9 cellular contexts compared by ENCODE assay signal in the genomic region with DNA sequence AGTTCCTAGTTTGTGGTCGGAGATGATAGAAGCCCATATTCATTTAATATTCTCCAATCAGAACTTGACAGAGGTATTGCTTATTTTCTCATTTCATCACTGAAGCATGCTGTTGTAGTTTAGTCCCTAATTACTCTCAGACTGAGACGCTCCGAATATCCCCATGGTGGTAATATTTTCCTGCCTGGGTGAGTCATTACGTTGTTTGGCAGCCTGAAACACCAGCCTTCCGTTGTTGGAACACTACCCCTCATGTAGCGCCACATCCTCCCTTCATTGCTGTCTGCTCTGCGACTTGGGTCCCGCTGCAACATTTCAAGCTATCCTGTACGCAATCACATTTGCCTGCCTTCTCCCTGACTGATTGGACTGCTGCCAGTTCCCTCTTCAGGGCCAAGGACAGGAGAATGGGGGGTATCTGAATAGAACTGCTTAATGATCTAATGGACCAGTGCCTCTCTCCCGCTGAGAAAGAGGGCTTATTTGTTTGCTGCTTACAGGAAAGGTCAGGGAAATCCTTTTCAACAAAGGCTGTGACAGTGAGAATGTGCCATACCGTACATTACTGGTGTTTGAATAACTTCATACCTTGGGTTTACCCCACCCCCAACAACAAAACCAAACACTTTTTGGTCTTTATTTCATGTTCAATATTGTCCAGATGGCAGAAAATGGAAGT.
DNase-seq lines count a peak whose midpoint lies in the region; ATAC-seq and TF ChIP-seq lines count a peak whose summit lies in the region.
"Had no signal": no experiment of that assay in that cellular context is flagged by ENCODE, and none has a peak within 500 bp of the region (broad histone marks: within the 10 kb centered on the region; RNA-seq: fewer than 3 reads in every experiment).

No MANE protein-coding gene starts in this region.

- H3K9ac ChIP-seq in PC-3 (ENCODE audit: low read length) = no peak overlapping the region

- POLR2A ChIA-PET in HEK293 (lab: Yijun Ruan, JAX) = no interaction called here
- POLR2A ChIA-PET in PC-3 (lab: Charles Lee; ENCODE audit: unreplicated experiment) = no interaction called here

- WGBS in sigmoid colon, 2 donors = 89 to 92% methylated on average over 11 of the region's 11 CpGs

- no peaks in the 10 kb centered on the region for H3K9me2 ChIP-seq in PC-3 (replicated peaks; ENCODE audit: low read length)

- no peaks in the 10 kb centered on the region for H3F3A ChIP-seq in PC-3 (ENCODE audit: low read length, unreplicated experiment)

- no peak overlapping the region for H3K4me2 ChIP-seq in PC-3 (ENCODE audit: low read length)

- H3K27ac ChIP-seq in HEK293 (ENCODE audit: extremely low read depth, low read depth, low read length) (peak overlapping the region; percentile 9; the same call in 1 of the 2 replicates), PC-3 (ENCODE audit: low read length) (no peak overlapping the region), sigmoid colon (no peak overlapping the region)

- intact Hi-C loops in PC-3 (cut with micrococcal nuclease) (no loop called here), sigmoid colon (cut with DNase I) (no loop called here)

- H3K9me3 ChIP-seq in HEK293 (ENCODE audit: control insufficient read depth, insufficient read depth, low read depth, low read length) = no peaks in the 10 kb centered on the region
- no peaks in the 10 kb centered on the region for H3K9me3 ChIP-seq in PC-3 (ENCODE audit: low read length)
- H3K9me3 ChIP-seq in sigmoid colon = no peaks in the 10 kb centered on the region

- H4K20me1 ChIP-seq in PC-3 (ENCODE audit: low read length) = no peaks in the 10 kb centered on the region

- no TSS peak for BruUV-seq in PC-3 (replicated peaks; lab: Mats Ljungman, UMichigan)

- TF ChIP-seq EP300 in sigmoid colon (IDR thresholded peaks at IDR 0.05) = no peak

- H2AFZ ChIP-seq in PC-3 (ENCODE audit: low read length) = no peak overlapping the region

- H3K4me1 ChIP-seq in HEK293 (ENCODE audit: control insufficient read depth, insufficient read depth, low read length) (peaks cover 13% of the 10 kb centered on the region; the same call in 1 of the 2 replicates), PC-3 (ENCODE audit: insufficient read depth, low read length) (no peaks in the 10 kb centered on the region), sigmoid colon (no peaks in the 10 kb centered on the region)

- TF ChIP-seq POLR2A in sigmoid colon (IDR thresholded peaks at IDR 0.05) = no peak

- H3K4me3 ChIP-seq in HEK293 (ENCODE audit: low read depth, low read length) (no peak overlapping the region), PC-3 (ENCODE audit: low read length) (no peak overlapping the region), fibroblast of the aortic adventitia (ENCODE audit: low read depth, low read length) (no peak overlapping the region), sigmoid colon (peak overlapping the region in 1 of 4 donors; percentile 6)
- H3K4me3 ChIP-seq: GM12878 had no signal

- H3K27me3 ChIP-seq in PC-3 (ENCODE audit: low read length) (0 out of 2 replicates have a peak, but pooled peaks cover 7% of the 10 kb centered on the region), sigmoid colon (no peaks in the 10 kb centered on the region)

- CTCF ChIA-PET in HEK293 (lab: Yijun Ruan, JAX) = interaction anchor here (0.6 kb wide), 1 partner anchor 23 kb away, joined by 3 read pairs; no protein-coding TSS in a partner anchor
- CTCF ChIA-PET in PC-3 (lab: Charles Lee) = no interaction called here

- no peak for TF ChIP-seq CTCF in HEK293 (tag by site-specific recombination; IDR thresholded peaks at IDR 0.05)
- TF ChIP-seq CTCF in PC-3 (conservative IDR thresholded peaks at IDR 0.05; ENCODE audit: low read depth, low read length) = no peak
- TF ChIP-seq CTCF in fibroblast of the aortic adventitia (IDR thresholded peaks at IDR 0.05; ENCODE audit: insufficient read depth, low read length) = no peak
- no peak for TF ChIP-seq CTCF in sigmoid colon (IDR thresholded peaks at IDR 0.05)

- H3K79me2 ChIP-seq in PC-3 (ENCODE audit: low read length) = no peaks in the 10 kb centered on the region

- H3K36me3 ChIP-seq in HEK293 (ENCODE audit: control insufficient read depth in 2 of 2, insufficient read depth in 1 of 2, low read length in 2 of 2) = no peaks in the 10 kb centered on the region
- no peaks in the 10 kb centered on the region for H3K36me3 ChIP-seq in PC-3 (ENCODE audit: low read depth, low read length)
- no peaks in the 10 kb centered on the region for H3K36me3 ChIP-seq in sigmoid colon

- DNase-seq in PC-3 = peak; percentile 16
- DNase-seq in fibroblast of the aortic adventitia (ENCODE audit: low read depth) = peak; percentile 53
- DNase-seq in sigmoid colon = peak; percentile 66
- no peak for DNase-seq in UCSD-AML1 (lab: John Stamatoyannopoulos, UW; ENCODE audit: unreplicated experiment)

- ATAC-seq in PC-3 = no peak
- no peak for ATAC-seq in GM18517 (IDR thresholded peaks at IDR 0.05; ENCODE audit: unreplicated experiment)
- no peak for ATAC-seq in GM21360 (IDR thresholded peaks at IDR 0.05; ENCODE audit: unreplicated experiment)
- no peak for ATAC-seq in HG02798 (IDR thresholded peaks at IDR 0.05; ENCODE audit: poor library complexity, unreplicated experiment)
- ATAC-seq: GM12878 had no signal

TF ChIP-seq in HEK293, 187 proteins besides CTCF, POLR2A, EP300 and RAD21:
- TF ChIP-seq ZNF302 (tag by site-specific recombination; IDR thresholded peaks at IDR 0.05; ENCODE audit: low read depth) = no peak
- TF ChIP-seq ZNF677 (tag by site-specific recombination; IDR thresholded peaks at IDR 0.05) = no peak
- TF ChIP-seq ZNF391 (tag by site-specific recombination; IDR thresholded peaks at IDR 0.05; ENCODE audit: borderline replicate concordance, low read depth) = no peak
- no peak for TF ChIP-seq TRIM28 (IDR thresholded peaks at IDR 0.05; ENCODE audit: borderline replicate concordance, low read length)
- TF ChIP-seq ZNF600 (tag by site-specific recombination; IDR thresholded peaks at IDR 0.05) = 0 out of 2 replicates have a peak, but pooled peaks have one; percentile 21
- no peak for TF ChIP-seq GFI1B (tag by site-specific recombination; IDR thresholded peaks at IDR 0.05)
- no peak for TF ChIP-seq ZNF513 (tag by site-specific recombination; IDR thresholded peaks at IDR 0.05)
- no peak for TF ChIP-seq ZNF366 (tag by site-specific recombination; conservative IDR thresholded peaks at IDR 0.05)
- TF ChIP-seq ZNF341 (tag by site-specific recombination; IDR thresholded peaks at IDR 0.05; ENCODE audit: low read depth) = peak; percentile 17; the same call in 1 of the 2 replicates
- no peak for TF ChIP-seq ZSCAN5A (tag by site-specific recombination; IDR thresholded peaks at IDR 0.05)
- no peak for TF ChIP-seq MYNN (tag by site-specific recombination; IDR thresholded peaks at IDR 0.05; ENCODE audit: borderline replicate concordance)
- TF ChIP-seq ZNF248 (tag by site-specific recombination; IDR thresholded peaks at IDR 0.05) = no peak
